Comparison of ENCODE assay signal across 8 cellular contexts in genomic region chr3:24237971-24238767, GRCh38.
A peak's percentile ranks its signal among the peaks of the same experiment; 100 is the strongest.
DNase-seq lines count a peak whose midpoint lies in the region; ATAC-seq and TF ChIP-seq lines count a peak whose summit lies in the region.

No MANE protein-coding gene starts in this region.

- no peaks in the 10 kb centered on the region for H4K20me1 ChIP-seq in GM23338 (replicated peaks; ENCODE audit: insufficient read depth)

- H2AFZ ChIP-seq in GM23338 = 0 out of 2 replicates have a peak overlapping the region, but pooled peaks have one; percentile 23

- peak; percentile 63 to 90 for TF ChIP-seq CTCF in GM23338 (conservative IDR thresholded peaks at IDR 0.05; ENCODE audit: low read depth in 2 of 2)

- peaks cover 8% of the 10 kb centered on the region; the same call in 1 of the 2 replicates for H3K9me2 ChIP-seq in GM23338 (ENCODE audit: insufficient read depth)

- H3K4me1 ChIP-seq in GM23338 (ENCODE audit: insufficient read depth) = peaks cover 7% of the 10 kb centered on the region

- no peak overlapping the region for H3K27ac ChIP-seq in GM23338 (ENCODE audit: low read depth)

- H3K79me2 ChIP-seq in GM23338 (replicated peaks; ENCODE audit: insufficient read depth) = no peaks in the 10 kb centered on the region

- no peak overlapping the region for H3K4me3 Mint-ChIP-seq in GM23338
- no peak overlapping the region for H3K4me3 Mint-ChIP-seq in stimulated activated naive CD8-positive, alpha-beta T cell treated with anti-CD3 and anti-CD28 coated beads, Interleukin-15, amount 100 ng/mL, for 72 hours

- DNase-seq in stimulated activated CD4-positive, alpha-beta T cell treated with anti-CD3 and anti-CD28 coated beads, Interleukin-4, amount 100 ng/mL, for 24 hours = peak; percentile 32
- no peak for DNase-seq in stimulated activated CD4-positive, alpha-beta T cell treated with anti-CD3 and anti-CD28 coated beads, Interleukin-4, amount 100 ng/mL, for 4 hours
- DNase-seq in GM23338 (ENCODE audit: low spot score) = peak; percentile 85
- DNase-seq in Jurkat, Clone E6-1 (ENCODE audit: low read depth, low spot score) = peak; percentile 60
- DNase-seq in RPMI8226 = peak; percentile 70
- peak; percentile 59 for DNase-seq in cerebellar cortex (ENCODE audit: low spot score)
- DNase-seq in left colon = peak; percentile 21 to 47
- peak; percentile 37 to 39 for DNase-seq in stimulated activated naive CD8-positive, alpha-beta T cell treated with anti-CD3 and anti-CD28 coated beads, Interleukin-15, amount 100 ng/mL, for 72 hours

- H3K36me3 Mint-ChIP-seq in GM23338 (ENCODE audit: low read depth) = no peaks in the 10 kb centered on the region

- H3K36me3 ChIP-seq in GM23338 (ENCODE audit: insufficient read depth) = no peaks in the 10 kb centered on the region

- no peak overlapping the region for H3K4me3 ChIP-seq in GM23338
- H3K4me3 ChIP-seq in Jurkat, Clone E6-1 (ENCODE audit: low read length) = no peak overlapping the region

- no peak overlapping the region for H3K27ac Mint-ChIP-seq in GM23338
- no peak overlapping the region for H3K27ac Mint-ChIP-seq in stimulated activated naive CD8-positive, alpha-beta T cell treated with anti-CD3 and anti-CD28 coated beads, Interleukin-15, amount 100 ng/mL, for 72 hours

- intact Hi-C loops in left colon (cut with DNase I, micrococcal nuclease) = loop anchor here in 1 of 2 donors (5.0 to 10.0 kb wide), 3 partner anchors 236 to 447 kb away; no protein-coding TSS in a partner anchor

- no peaks in the 10 kb centered on the region for H3F3A ChIP-seq in GM23338 (replicated peaks; ENCODE audit: low read depth)

- no peaks in the 10 kb centered on the region for H3K27me3 ChIP-seq in GM23338 (ENCODE audit: insufficient read depth)

- no peaks in the 10 kb centered on the region for H3K9me3 Mint-ChIP-seq in GM23338
- no peaks in the 10 kb centered on the region for H3K9me3 Mint-ChIP-seq in stimulated activated naive CD8-positive, alpha-beta T cell treated with anti-CD3 and anti-CD28 coated beads, Interleukin-15, amount 100 ng/mL, for 72 hours

- peaks cover 12% of the 10 kb centered on the region for H3K4me1 Mint-ChIP-seq in GM23338
- peaks cover 14% of the 10 kb centered on the region for H3K4me1 Mint-ChIP-seq in stimulated activated naive CD8-positive, alpha-beta T cell treated with anti-CD3 and anti-CD28 coated beads, Interleukin-15, amount 100 ng/mL, for 72 hours

- ATAC-seq in GM23338 (peak; percentile 94), left colon (peak; percentile 97)
- peak; percentile 76 for ATAC-seq in stimulated activated naive CD8-positive, alpha-beta T cell treated with anti-CD3 and anti-CD28 coated beads, Interleukin-15, amount 100 ng/mL, for 72 hours

- no peaks in the 10 kb centered on the region for H3K27me3 Mint-ChIP-seq in GM23338 (ENCODE audit: insufficient read depth, low read depth, poor library complexity)
- peaks cover 17% of the 10 kb centered on the region for H3K27me3 Mint-ChIP-seq in stimulated activated naive CD8-positive, alpha-beta T cell treated with anti-CD3 and anti-CD28 coated beads, Interleukin-15, amount 100 ng/mL, for 72 hours

- H3K4me2 ChIP-seq in GM23338 = no peak overlapping the region

TF ChIP-seq in GM23338, 12 proteins besides CTCF, POLR2A, EP300 and RAD21:
- no peak for TF ChIP-seq EZH2phosphoT487 (IDR thresholded peaks at IDR 0.05; ENCODE audit: unreplicated experiment)
- no peak for TF ChIP-seq ZNF331 (CRISPR knock-in tag; IDR thresholded peaks at IDR 0.05; ENCODE audit: low read depth)
- TF ChIP-seq NANOG (IDR thresholded peaks at IDR 0.05; ENCODE audit: borderline replicate concordance) = no peak
- TF ChIP-seq ZNF462 (CRISPR knock-in tag; IDR thresholded peaks at IDR 0.05) = no peak; the same call in 1 of the 2 replicates
- TF ChIP-seq POLR2AphosphoS5 (IDR thresholded peaks at IDR 0.05; ENCODE audit: low read depth) = no peak
- TF ChIP-seq EZH2 (IDR thresholded peaks at IDR 0.05; ENCODE audit: low read depth, unreplicated experiment) = no peak
- no peak for TF ChIP-seq STAT1 (IDR thresholded peaks at IDR 0.05; ENCODE audit: unreplicated experiment)
- TF ChIP-seq CREB1 (CRISPR knock-in tag; IDR thresholded peaks at IDR 0.05; ENCODE audit: low read depth) = no peak
- no peak for TF ChIP-seq ZNF114 (CRISPR knock-in tag; IDR thresholded peaks at IDR 0.05)

Comparison
In these comparisons a context has a peak if more than half of its experiments do, and no peak if none do; other contexts are left out.
1. DNase-seq: peak in stimulated activated CD4-positive, alpha-beta T cell treated with anti-CD3 and anti-CD28 coated beads, Interleukin-4, amount 100 ng/mL, for 24 hours (single experiment), GM23338 (single experiment), Jurkat, Clone E6-1 (single experiment), RPMI8226 (single experiment), cerebellar cortex (single experiment), left colon (2 of 2) and stimulated activated naive CD8-positive, alpha-beta T cell treated with anti-CD3 and anti-CD28 coated beads, Interleukin-15, amount 100 ng/mL, for 72 hours (2 of 2); none in stimulated activated CD4-positive, alpha-beta T cell treated with anti-CD3 and anti-CD28 coated beads, Interleukin-4, amount 100 ng/mL, for 4 hours (0 of 2).
2. Peak in every context shown above with its lines, with median percentiles within 50 percentile points of each other: ATAC-seq.